19 cellular contexts compared by ENCODE assay signal in the genomic region with DNA sequence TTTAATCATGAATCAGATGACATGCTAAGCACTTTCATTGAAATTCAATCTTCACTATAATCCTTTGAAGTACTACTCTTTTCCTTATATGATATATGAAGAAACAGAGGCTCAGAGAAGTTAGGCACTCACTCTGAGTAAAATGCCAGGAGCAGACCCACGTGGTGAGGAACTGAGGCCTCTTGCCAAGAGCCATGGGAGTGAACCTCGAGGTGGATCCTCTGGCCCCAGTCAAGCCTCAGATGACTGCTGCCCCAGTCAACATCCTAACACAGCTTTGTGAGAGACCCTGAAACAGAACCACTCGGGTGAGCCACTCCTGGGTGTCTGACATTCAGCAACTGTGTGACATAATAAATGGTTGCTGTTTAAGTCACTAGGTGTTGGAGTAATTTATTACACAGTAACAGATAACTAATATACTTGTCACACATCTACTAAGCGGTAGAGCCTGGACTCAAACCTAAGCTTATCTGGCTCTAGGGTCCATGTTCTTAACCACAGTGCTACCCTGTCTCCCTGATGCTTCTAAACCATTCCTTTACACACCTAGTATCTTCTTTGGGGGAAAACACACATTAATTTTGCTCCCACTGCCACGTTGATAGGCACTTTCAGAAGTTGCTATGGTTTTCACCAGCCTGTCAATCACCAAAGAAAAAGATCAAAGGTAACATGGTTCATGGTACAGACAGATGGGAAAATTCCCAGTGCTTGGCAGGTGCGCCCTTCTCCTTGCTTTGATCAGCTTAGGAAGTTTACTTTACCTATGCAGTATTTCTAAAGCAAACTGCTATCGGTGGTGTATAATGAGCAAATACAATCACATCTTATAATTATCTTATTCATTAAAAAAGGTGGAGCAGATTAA.
"Had no signal": no experiment of that assay in that cellular context is flagged by ENCODE, and none has a peak within 500 bp of the region (broad histone marks: within the 10 kb centered on the region; RNA-seq: fewer than 3 reads in every experiment).

No MANE protein-coding gene starts in this region.

- DNase-seq: activated CD4-positive, alpha-beta memory T cell treated with anti-CD3 and anti-CD28 coated beads, Interleukin-2, amount 10 ng/mL, durations not matched to agents 7 days and 5 days; activated CD4-positive, alpha-beta T cell treated with anti-CD3 and anti-CD28 coated beads for 48 hours; activated effector memory CD4-positive, alpha-beta T cell treated with Interleukin-2 at 50 U/mL for 16 hours; activated naive CD4-positive, alpha-beta T cell treated with anti-CD3 and anti-CD28 coated beads for 36 hours; activated naive CD8-positive, alpha-beta T cell treated with anti-CD3 and anti-CD28 coated beads, Interleukin-2, amount 10 ng/mL, durations not matched to agents 7 days and 5 days; activated T-cell treated with anti-CD3 and anti-CD28 coated beads, Interleukin-2, amount 50 U/mL, for 72 hours; amygdala; cerebellar nuclear complex; endodermal cell; immature natural killer cell; occipital lobe; posterior cingulate gyrus; stimulated activated CD4-positive, alpha-beta T cell treated with anti-CD3 and anti-CD28 coated beads, Interleukin-4, amount 100 ng/mL, for 24 hours; stimulated activated naive CD4-positive, alpha-beta T cell treated with Interleukin-2 at 50 U/mL for 16 hours; T-helper 2 cell; upper lobe of right lung had no signal

- H2AFZ ChIP-seq: hepatocyte had no signal

- H3K27me3 ChIP-seq: hepatocyte, upper lobe of right lung had no signal

- H3K36me3 ChIP-seq: upper lobe of right lung had no signal

- H3K4me1 ChIP-seq: upper lobe of right lung had no signal

- H3K4me2 ChIP-seq: hepatocyte had no signal

- ATAC-seq: activated T-cell treated with anti-CD3 and anti-CD28 coated beads, Interleukin-2, amount 50 U/mL, for 72 hours; upper lobe of right lung had no signal

- H3K4me3 ChIP-seq: coronary artery, hepatocyte, upper lobe of right lung had no signal

- H3K9me3 ChIP-seq: upper lobe of right lung had no signal

- H3K27ac ChIP-seq: coronary artery, epithelial cell of prostate, hepatocyte, upper lobe of right lung had no signal
